12 cellular contexts compared by ENCODE assay signal in genomic region chr10:132515811-132516726, GRCh38. TPM values are rescaled to one million over a fixed set of nuclear protein-coding genes. Genes with fewer than 3 reads are reported as not detected.
DNase-seq lines count a peak whose midpoint lies in the region; ATAC-seq, FAIRE-seq and TF ChIP-seq lines count a peak whose summit lies in the region.
"Had no signal": no experiment of that assay in that cellular context is flagged by ENCODE, and none has a peak within 500 bp of the region (broad histone marks: within the 10 kb centered on the region; RNA-seq: fewer than 3 reads in every experiment).

No MANE protein-coding gene starts in this region.

- H4K5ac ChIP-seq in H1 (ENCODE audit: insufficient read length, low read depth, low read length), result no peak overlapping the region

- H3K4ac ChIP-seq in H1 (replicated peaks; ENCODE audit: insufficient read length, low read depth, low read length), result peak overlapping the region; percentile 96

- no peaks in the 10 kb centered on the region for H3K36me3 ChIP-seq in H1 (ENCODE audit: control insufficient read depth in 2 of 4, insufficient read depth in 4 of 4, low read length in 3 of 4)
- no peaks in the 10 kb centered on the region for H3K36me3 ChIP-seq in upper lobe of right lung
- H3K36me3 ChIP-seq: brain microvascular endothelial cell had no signal

- no peak for TF ChIP-seq EP300 in H1 (IDR thresholded peaks at IDR 0.05; ENCODE audit: borderline replicate concordance in 1 of 2, low read depth in 2 of 2, low read length in 2 of 2)

- peak; percentile 40 for DNase-seq in activated CD8-positive, alpha-beta memory T cell treated with anti-CD3 and anti-CD28 coated beads, Interleukin-2, amount 50 U/mL, for 48 hours
- DNase-seq in activated CD8-positive, alpha-beta memory T cell treated with anti-CD3 and anti-CD28 coated beads, Interleukin-2, amount 10 ng/mL, durations not matched to agents 7 days and 5 days, result no peak
- DNase-seq in H1 (ENCODE audit: low read depth in 1 of 2, low spot score in 2 of 2), result no peak
- no peak for DNase-seq in nephron progenitor cell
- DNase-seq in upper lobe of right lung, result no peak
- no peak for DNase-seq in hypothalamus (lab: John Stamatoyannopoulos, UW)
- no peak for DNase-seq in NCI-H1092 (lab: John Stamatoyannopoulos, UW)
- DNase-seq in A172 (ENCODE audit: low spot score), result no peak
- DNase-seq: brain microvascular endothelial cell; GF-D8; stimulated activated CD4-positive, alpha-beta T cell treated with anti-CD3 and anti-CD28 coated beads, Interleukin-15, amount 100 ng/mL, for 24 hours had no signal

- H3K9me3 ChIP-seq in H1 (ENCODE audit: insufficient read depth in 2 of 2, low read depth in 1 of 2, low read length in 1 of 2) (no peaks in the 10 kb centered on the region), upper lobe of right lung (no peaks in the 10 kb centered on the region)

- H2BK120ac ChIP-seq in H1 (replicated peaks; ENCODE audit: low read depth, low read length), result peak overlapping the region; percentile 79

- peak overlapping the region; percentile 99; the same call in 1 of the 2 replicates for H2BK15ac ChIP-seq in H1 (ENCODE audit: low read length)

- H3K27me3 ChIP-seq in H1 (replicated peaks in 1 of 4; ENCODE audit: control insufficient read depth in 3 of 4, extremely low read depth in 1 of 4, insufficient read depth in 3 of 4, low read length in 3 of 4) (peaks cover 4 to 25% (median 15%) of the 10 kb centered on the region in 4 experiments; a peak in 6 of 7 replicates), upper lobe of right lung (no peaks in the 10 kb centered on the region)
- H3K27me3 ChIP-seq: brain microvascular endothelial cell had no signal

- H3K36me3 Mint-ChIP-seq in activated CD8-positive, alpha-beta memory T cell treated with anti-CD3 and anti-CD28 coated beads, Interleukin-2, amount 10 ng/mL, durations not matched to agents 7 days and 5 days, result no peaks in the 10 kb centered on the region
- no peaks in the 10 kb centered on the region for H3K36me3 Mint-ChIP-seq in nephron progenitor cell (ENCODE audit: low read depth)

- H2AFZ ChIP-seq in H1 (ENCODE audit: low read length), result no peak overlapping the region

- H3K9me3 Mint-ChIP-seq in activated CD8-positive, alpha-beta memory T cell treated with anti-CD3 and anti-CD28 coated beads, Interleukin-2, amount 10 ng/mL, durations not matched to agents 7 days and 5 days (ENCODE audit: low read depth), result no peaks in the 10 kb centered on the region
- H3K9me3 Mint-ChIP-seq in nephron progenitor cell, result no peaks in the 10 kb centered on the region

- H3K9ac ChIP-seq in H1 (replicated peaks in 1 of 4; ENCODE audit: extremely low read depth in 1 of 4, low read depth in 3 of 4, low read length in 3 of 4), result peak overlapping the region in 2 of 4 experiments; percentile 44 to 58; a peak in 2 of 7 replicates

- peaks cover 0 to 11% of the 10 kb centered on the region in 2 experiments for H4K20me1 ChIP-seq in H1 (replicated peaks in 1 of 2; ENCODE audit: control insufficient read depth in 1 of 2, insufficient read depth in 2 of 2, low read length in 2 of 2)

- H3K79me1 ChIP-seq in H1 (ENCODE audit: low read depth, low read length), result no peaks in the 10 kb centered on the region

- POLR2A ChIA-PET in H1 (lab: Charles Lee; ENCODE audit: partially characterized antibody), result interaction anchor here (0.6 to 4.0 kb wide), 5 partner anchors 17 to 180 kb away, joined by 3 to 20 read pairs (median 3); no protein-coding TSS in a partner anchor

- H3K4me1 ChIP-seq in H1 (replicated peaks in 1 of 4; ENCODE audit: control insufficient read depth in 3 of 4, insufficient read depth in 4 of 4, low read length in 3 of 4) (peaks cover 11 to 34% (median 24%) of the 10 kb centered on the region in 4 experiments), upper lobe of right lung (peaks cover 62% of the 10 kb centered on the region)

- H3K23me2 ChIP-seq in H1 (ENCODE audit: low read depth, low read length), result peaks cover 27% of the 10 kb centered on the region; the same call in 1 of the 2 replicates

- no peak for TF ChIP-seq CTCF in H1 (IDR thresholded peaks at IDR 0.05; ENCODE audit: control extremely low read depth in 1 of 3, insufficient read depth in 1 of 3, low read depth in 1 of 3, low read length in 3 of 3)
- no peak for TF ChIP-seq CTCF in nephron progenitor cell (IDR thresholded peaks at IDR 0.05)
- no peak for TF ChIP-seq CTCF in upper lobe of right lung (IDR thresholded peaks at IDR 0.05)

- H3K27ac ChIP-seq in H1 (ENCODE audit: low read depth, low read length) (no peak overlapping the region), upper lobe of right lung (peak overlapping the region; percentile 88)
- H3K27ac ChIP-seq: SK-N-MC had no signal

- no peak overlapping the region for H3K4me3 Mint-ChIP-seq in activated CD8-positive, alpha-beta memory T cell treated with anti-CD3 and anti-CD28 coated beads, Interleukin-2, amount 10 ng/mL, durations not matched to agents 7 days and 5 days
- peak overlapping the region; percentile 36 for H3K4me3 Mint-ChIP-seq in nephron progenitor cell

- TF ChIP-seq POLR2A in H1 (IDR thresholded peaks at IDR 0.05; ENCODE audit: control extremely low read depth in 1 of 2, low read depth in 2 of 2, low read length in 2 of 2), result no peak

- H3K14ac ChIP-seq in H1 (ENCODE audit: insufficient read length), result peak overlapping the region; percentile 31

- H2BK12ac ChIP-seq in H1 (ENCODE audit: low read depth, low read length), result peak overlapping the region; percentile 100

- 84% methylated on average over 18 of the region's 19 CpGs; no CpG with 5 or more reads in 1 of the 2 experiments for WGBS in H1 (ENCODE audit: extremely low coverage in 1 of 2, insufficient coverage in 1 of 2, insufficient read length in 1 of 2, insufficient replicate concordance in 2 of 2, low coverage in 1 of 2, low lambda C conversion rate in 2 of 2, missing lambda C conversion rate in 1 of 2), 2 experiments

- no peaks in the 10 kb centered on the region for H3K27me3 Mint-ChIP-seq in activated CD8-positive, alpha-beta memory T cell treated with anti-CD3 and anti-CD28 coated beads, Interleukin-2, amount 10 ng/mL, durations not matched to agents 7 days and 5 days
- peaks cover 43% of the 10 kb centered on the region for H3K27me3 Mint-ChIP-seq in nephron progenitor cell (ENCODE audit: low read depth, poor library complexity)

- intact Hi-C loops in upper lobe of right lung (cut with DNase I), result no loop called here

- H4K8ac ChIP-seq in H1 (ENCODE audit: extremely low read depth, insufficient read depth, low read length), result peak overlapping the region; percentile 93; the same call in 1 of the 2 replicates

- peak overlapping the region; percentile 85 to 97; a peak in 3 of 4 replicates for H3K4me2 ChIP-seq in H1 (ENCODE audit: insufficient read depth in 1 of 2, low read depth in 2 of 2, low read length in 2 of 2)

- no peak for ATAC-seq in activated CD8-positive, alpha-beta memory T cell treated with anti-CD3 and anti-CD28 coated beads, Interleukin-2, amount 10 ng/mL, durations not matched to agents 7 days and 5 days
- no peak for ATAC-seq in upper lobe of right lung

- H3K18ac ChIP-seq in H1 (ENCODE audit: extremely low read depth, low read length), result peak overlapping the region; percentile 84; the same call in 1 of the 2 replicates

- FAIRE-seq in H1 (lab: Jason Lieb, UNC), result no peak

- CTCF ChIA-PET in activated CD8-positive, alpha-beta memory T cell treated with anti-CD3 and anti-CD28 coated beads, Interleukin-2, amount 10 ng/mL, durations not matched to agents 7 days and 5 days (lab: Charles Lee), result no interaction called here
- CTCF ChIA-PET in H1 (lab: Charles Lee; ENCODE audit: partially characterized antibody), result interaction anchor here (0.6 to 1.5 kb wide), 5 partner anchors 40 to 116 kb away, joined by 3 to 4 read pairs (median 4); no protein-coding TSS in a partner anchor

- H2BK5ac ChIP-seq in H1 (ENCODE audit: low read depth, low read length), result peak overlapping the region; percentile 84; the same call in 1 of the 2 replicates

- peak overlapping the region; percentile 99 for H4K91ac ChIP-seq in H1 (replicated peaks; ENCODE audit: insufficient read length, low read length)

- no peak overlapping the region for H3K23ac ChIP-seq in H1 (ENCODE audit: insufficient read length)

- peak overlapping the region; percentile 73 for H2BK20ac ChIP-seq in H1 (ENCODE audit: low read length)

- peak overlapping the region; percentile 39 for H3K56ac ChIP-seq in H1 (replicated peaks; ENCODE audit: insufficient read length, low read depth, low read length)

- H3K79me2 ChIP-seq in H1 (ENCODE audit: control insufficient read depth in 1 of 2, insufficient read depth in 2 of 2, low read length in 2 of 2), result no peaks in the 10 kb centered on the region; a peak in 1 of 4 replicates

- H3K27ac Mint-ChIP-seq in activated CD8-positive, alpha-beta memory T cell treated with anti-CD3 and anti-CD28 coated beads, Interleukin-2, amount 10 ng/mL, durations not matched to agents 7 days and 5 days, result no peak overlapping the region
- H3K27ac Mint-ChIP-seq in nephron progenitor cell, result no peak overlapping the region

- H3K4me3 ChIP-seq in H1 (ENCODE audit: extremely low read depth in 1 of 4, insufficient read depth in 2 of 4, low read depth in 3 of 4, low read length in 4 of 4) (peak overlapping the region in 1 of 4 experiments; percentile 61; a peak in 1 of 8 replicates), upper lobe of right lung (no peak overlapping the region)
- H3K4me3 ChIP-seq: SK-N-MC had no signal

- H3K4me1 Mint-ChIP-seq in activated CD8-positive, alpha-beta memory T cell treated with anti-CD3 and anti-CD28 coated beads, Interleukin-2, amount 10 ng/mL, durations not matched to agents 7 days and 5 days, result no peaks in the 10 kb centered on the region
- peaks cover 50% of the 10 kb centered on the region for H3K4me1 Mint-ChIP-seq in nephron progenitor cell

- peak overlapping the region; percentile 100 for H2AK5ac ChIP-seq in H1 (ENCODE audit: low read depth, low read length)

- TF ChIP-seq RAD21 in H1 (IDR thresholded peaks at IDR 0.05 in 1 of 2, conservative IDR thresholded peaks at IDR 0.05 in 1 of 2; ENCODE audit: low read depth in 2 of 2, low read length in 2 of 2), result no peak

TF ChIP-seq in H1, 55 proteins besides CTCF, POLR2A, EP300 and RAD21 (continues in another document):
- TF ChIP-seq RXRA (IDR thresholded peaks at IDR 0.05; ENCODE audit: insufficient read depth, low read depth, low read length), result no peak
- no peak for TF ChIP-seq SRF (IDR thresholded peaks at IDR 0.05; ENCODE audit: low read depth, low read length)

RNA-seq across cellular contexts. Expression of gene INPP5A, which starts 21.5 kb away (rescaled TPM):
- 1 to 10 TPM; 6.6 to 7.0 TPM for total RNA-seq in activated CD8-positive, alpha-beta memory T cell treated with anti-CD3 and anti-CD28 coated beads, Interleukin-2, amount 10 ng/mL, durations not matched to agents 7 days and 5 days
- total RNA-seq in H1 (2021; fragmentation: NEBNext Ultra II Directional; extraction: Animal tissue kit (Norgen Biotek cat#: 25700)), result 25.5 and 27.5 TPM in 2 replicates
- 16.8 and 19.7 TPM in 2 replicates for polyA plus RNA-seq in H1 (2011; rRNA removed)
- polyA plus RNA-seq in H1 (2011; cell fraction: cytosol; rRNA removed), result 15.9 TPM
- polyA plus RNA-seq in H1 (2011; cell fraction: nucleus; rRNA removed), result 12.0 TPM
- polyA plus RNA-seq in H1 (2012, experiment 1 of 2), result 16.0 to 19.8 TPM (median 18.0 TPM) in 4 replicates
- polyA plus RNA-seq in H1 (2012, experiment 2 of 2), result 19.3 TPM
- polyA plus RNA-seq in H1 (2013, experiment 1 of 2), result 15.4 TPM
- polyA plus RNA-seq in H1 (2013, experiment 2 of 2), result 14.7 TPM
- polyA minus RNA-seq in H1 (2011; rRNA and poly(A)+ RNA removed), result 21.6 and 22.1 TPM in 2 replicates
- 12.3 TPM for polyA minus RNA-seq in H1 (2011; cell fraction: cytosol; rRNA and poly(A)+ RNA removed)
- polyA minus RNA-seq in H1 (2011; cell fraction: nucleus; rRNA and poly(A)+ RNA removed), result 12.1 TPM
- total RNA-seq in upper lobe of right lung, result 38.3 TPM
- 13.1 and 15.7 TPM in 2 replicates for total RNA-seq in A172 (2014; rRNA removed; shearing (Covaris generic))
